In genomic region chr13:109788372-109789195, GRCh38 we compare ENCODE assay signal across 8 cellular contexts. TPM values are rescaled to one million over a fixed set of nuclear protein-coding genes. Genes with fewer than 3 reads are reported as not detected.
A peak's percentile ranks its signal among the peaks of the same experiment; 100 is the strongest.
DNase-seq lines count a peak whose midpoint lies in the region; ATAC-seq and TF ChIP-seq lines count a peak whose summit lies in the region.

No MANE protein-coding gene starts in this region.

- CTCF ChIA-PET in activated naive CD4-positive, alpha-beta T cell treated with anti-CD3 and anti-CD28 coated beads, Interleukin-2, amount 10 ng/mL, durations not matched to agents 7 days and 5 days (lab: Charles Lee), result interaction anchor here (1.7 kb wide), 1 partner anchor 179 kb away, joined by 6 read pairs; no protein-coding TSS in a partner anchor

- H3K9me3 ChIP-seq in subcutaneous abdominal adipose tissue (ENCODE audit: control insufficient read depth in 5 of 5, low read length in 5 of 5), result no peaks in the 10 kb centered on the region

- H3K27ac ChIP-seq in subcutaneous abdominal adipose tissue (ENCODE audit: low read depth, low read length) (peak overlapping the region; percentile 77), brain microvascular endothelial cell (no peak overlapping the region)

- no peak for ATAC-seq in stimulated activated memory B cell treated with anti-CD40 and anti-IgM and Interleukin-4, amounts not matched to agents 10 μg/mL and 1 μg/mL and 100 μg/mL, for 72 hours

- DNase-seq in activated naive CD4-positive, alpha-beta T cell treated with anti-CD3 and anti-CD28 coated beads, Interleukin-2, amount 10 ng/mL, durations not matched to agents 7 days and 5 days, result no peak
- no peak for DNase-seq in activated naive CD4-positive, alpha-beta T cell treated with anti-CD3 and anti-CD28 coated beads, Interleukin-2, amount 50 U/mL, for 16 hours
- DNase-seq in OCI-M1 (lab: John Stamatoyannopoulos, UW) (peak; percentile 9), endothelial cell (ENCODE audit: low spot score) (no peak), UCSD-AML1 (lab: John Stamatoyannopoulos, UW; ENCODE audit: unreplicated experiment) (no peak), brain microvascular endothelial cell (no peak)

- no peak overlapping the region for H3K27ac Mint-ChIP-seq in activated naive CD4-positive, alpha-beta T cell treated with anti-CD3 and anti-CD28 coated beads, Interleukin-2, amount 10 ng/mL, durations not matched to agents 7 days and 5 days
- no peak overlapping the region for H3K27ac Mint-ChIP-seq in endothelial cell (ENCODE audit: unreplicated experiment)
- no peak overlapping the region for H3K27ac Mint-ChIP-seq in stimulated activated memory B cell treated with anti-CD40 and anti-IgM and Interleukin-4, amounts not matched to agents 10 μg/mL and 1 μg/mL and 100 μg/mL, for 72 hours

- H3K36me3 ChIP-seq in subcutaneous abdominal adipose tissue (ENCODE audit: control insufficient read depth in 5 of 5, insufficient read depth in 5 of 5, low read length in 5 of 5) (peaks cover 0 to 8% (median 1%) of the 10 kb centered on the region in 5 donors), brain microvascular endothelial cell (replicated peaks) (peaks cover 1% of the 10 kb centered on the region)

- H3K4me1 Mint-ChIP-seq in activated naive CD4-positive, alpha-beta T cell treated with anti-CD3 and anti-CD28 coated beads, Interleukin-2, amount 10 ng/mL, durations not matched to agents 7 days and 5 days, result peaks cover 26% of the 10 kb centered on the region
- no peaks in the 10 kb centered on the region for H3K4me1 Mint-ChIP-seq in endothelial cell (ENCODE audit: unreplicated experiment)
- no peaks in the 10 kb centered on the region for H3K4me1 Mint-ChIP-seq in stimulated activated memory B cell treated with anti-CD40 and anti-IgM and Interleukin-4, amounts not matched to agents 10 μg/mL and 1 μg/mL and 100 μg/mL, for 72 hours

- no peaks in the 10 kb centered on the region for H3K27me3 ChIP-seq in subcutaneous abdominal adipose tissue (ENCODE audit: control insufficient read depth in 5 of 5, insufficient read depth in 4 of 5, low read length in 5 of 5)
- no peaks in the 10 kb centered on the region for H3K27me3 ChIP-seq in brain microvascular endothelial cell (replicated peaks)

- H3K4me3 ChIP-seq in subcutaneous abdominal adipose tissue (ENCODE audit: low read depth in 1 of 5, low read length in 5 of 5), result peak overlapping the region in 1 of 5 donors; percentile 17
- H3K4me3 ChIP-seq in brain microvascular endothelial cell (ENCODE audit: low read depth, low read length), result no peak overlapping the region

- H3K27me3 Mint-ChIP-seq in activated naive CD4-positive, alpha-beta T cell treated with anti-CD3 and anti-CD28 coated beads, Interleukin-2, amount 10 ng/mL, durations not matched to agents 7 days and 5 days, result peaks cover 43% of the 10 kb centered on the region
- peaks cover 2% of the 10 kb centered on the region for H3K27me3 Mint-ChIP-seq in endothelial cell (ENCODE audit: unreplicated experiment)
- peaks cover 21% of the 10 kb centered on the region for H3K27me3 Mint-ChIP-seq in stimulated activated memory B cell treated with anti-CD40 and anti-IgM and Interleukin-4, amounts not matched to agents 10 μg/mL and 1 μg/mL and 100 μg/mL, for 72 hours

- H3K9me3 Mint-ChIP-seq in activated naive CD4-positive, alpha-beta T cell treated with anti-CD3 and anti-CD28 coated beads, Interleukin-2, amount 10 ng/mL, durations not matched to agents 7 days and 5 days, result no peaks in the 10 kb centered on the region
- no peaks in the 10 kb centered on the region for H3K9me3 Mint-ChIP-seq in endothelial cell (ENCODE audit: unreplicated experiment)
- no peaks in the 10 kb centered on the region for H3K9me3 Mint-ChIP-seq in stimulated activated memory B cell treated with anti-CD40 and anti-IgM and Interleukin-4, amounts not matched to agents 10 μg/mL and 1 μg/mL and 100 μg/mL, for 72 hours

- no peak overlapping the region for H3K9ac ChIP-seq in subcutaneous abdominal adipose tissue (ENCODE audit: low read length in 5 of 5)

- peaks cover 1% of the 10 kb centered on the region for H3K36me3 Mint-ChIP-seq in activated naive CD4-positive, alpha-beta T cell treated with anti-CD3 and anti-CD28 coated beads, Interleukin-2, amount 10 ng/mL, durations not matched to agents 7 days and 5 days
- H3K36me3 Mint-ChIP-seq in endothelial cell (ENCODE audit: low read depth, unreplicated experiment), result no peaks in the 10 kb centered on the region
- no peaks in the 10 kb centered on the region for H3K36me3 Mint-ChIP-seq in stimulated activated memory B cell treated with anti-CD40 and anti-IgM and Interleukin-4, amounts not matched to agents 10 μg/mL and 1 μg/mL and 100 μg/mL, for 72 hours

- peaks cover 0 to 34% (median 31%) of the 10 kb centered on the region in 5 donors for H3K4me1 ChIP-seq in subcutaneous abdominal adipose tissue (ENCODE audit: control insufficient read depth in 5 of 5, insufficient read depth in 5 of 5, low read length in 5 of 5)

- in situ Hi-C loops in brain microvascular endothelial cell (cut with HindIII; ENCODE audit: low pct_ligation_motif_present, low sequenced_read_pairs), result loop anchor here (25.0 kb wide), 1 partner anchor 324 kb away; no protein-coding TSS in a partner anchor

- peak overlapping the region; percentile 16 for H3K4me3 Mint-ChIP-seq in activated naive CD4-positive, alpha-beta T cell treated with anti-CD3 and anti-CD28 coated beads, Interleukin-2, amount 10 ng/mL, durations not matched to agents 7 days and 5 days
- peak overlapping the region; percentile 87 for H3K4me3 Mint-ChIP-seq in endothelial cell (ENCODE audit: unreplicated experiment)
- H3K4me3 Mint-ChIP-seq in stimulated activated memory B cell treated with anti-CD40 and anti-IgM and Interleukin-4, amounts not matched to agents 10 μg/mL and 1 μg/mL and 100 μg/mL, for 72 hours, result no peak overlapping the region

- TF ChIP-seq CTCF in endothelial cell (IDR thresholded peaks at IDR 0.05; ENCODE audit: unreplicated experiment) (no peak), brain microvascular endothelial cell (IDR thresholded peaks at IDR 0.05; ENCODE audit: low read depth, low read length, missing control alignments) (no peak)

RNA-seq across cellular contexts. Expression of gene IRS2, which starts 2.2 kb away (rescaled TPM):
- total RNA-seq in endothelial cell (ENCODE audit: unreplicated experiment), result 16.4 TPM
